ENCODE assay signal across 9 cellular contexts in genomic region chr7:87060288-87060537, GRCh38. TPM values are rescaled to one million over a fixed set of nuclear protein-coding genes. Genes with fewer than 3 reads are reported as not detected.
DNase-seq lines count a peak whose midpoint lies in the region; ATAC-seq and TF ChIP-seq lines count a peak whose summit lies in the region.
"Had no signal": no experiment of that assay in that cellular context is flagged by ENCODE, and none has a peak within 500 bp of the region (broad histone marks: within the 10 kb centered on the region; RNA-seq: fewer than 3 reads in every experiment).

No MANE protein-coding gene starts in this region.

- H3K27ac ChIP-seq in SJCRH30 (peak overlapping the region; percentile 76), gastroesophageal sphincter (peak overlapping the region; percentile 54 to 85 (median 76))

- H3K36me3 Mint-ChIP-seq in T-helper 1 cell treated with Interleukin-12 subunit alpha and Interleukin-12 subunit beta and Interleukin-4 antibody, amounts not matched to agents 30 μg/mL and 1 μg/mL, for 36 hours (ENCODE audit: low read depth) = no peaks in the 10 kb centered on the region
- no peaks in the 10 kb centered on the region for H3K36me3 Mint-ChIP-seq in stimulated activated memory B cell treated with anti-CD40 and anti-IgM and Interleukin-4, amounts not matched to agents 10 μg/mL and 1 μg/mL and 100 μg/mL, for 72 hours

- no peak overlapping the region for H3K27ac Mint-ChIP-seq in T-helper 1 cell treated with Interleukin-12 subunit alpha and Interleukin-12 subunit beta and Interleukin-4 antibody, amounts not matched to agents 30 μg/mL and 1 μg/mL, for 36 hours
- peak overlapping the region; percentile 85 for H3K27ac Mint-ChIP-seq in stimulated activated memory B cell treated with anti-CD40 and anti-IgM and Interleukin-4, amounts not matched to agents 10 μg/mL and 1 μg/mL and 100 μg/mL, for 72 hours

- no peaks in the 10 kb centered on the region for H3K27me3 ChIP-seq in SJCRH30
- no peaks in the 10 kb centered on the region for H3K27me3 ChIP-seq in gastroesophageal sphincter

- 68% methylated on average over 2 of the region's 2 CpGs for WGBS in gastroesophageal sphincter (ENCODE audit: low coverage in 1 of 2), 2 donors

- no peak for TF ChIP-seq EP300 in gastroesophageal sphincter (IDR thresholded peaks at IDR 0.05)

- H3K36me3 ChIP-seq in SJCRH30 = 0 out of 2 replicates have a peak, but pooled peaks cover 2% of the 10 kb centered on the region
- H3K36me3 ChIP-seq in gastroesophageal sphincter = no peaks in the 10 kb centered on the region

- H3K4me3 ChIP-seq in SJCRH30 = peak overlapping the region; percentile 72
- H3K4me3 ChIP-seq in gastroesophageal sphincter = peak overlapping the region; percentile 47 to 65

- TF ChIP-seq POLR2A in gastroesophageal sphincter (IDR thresholded peaks at IDR 0.05) = no peak

- no peaks in the 10 kb centered on the region for H3K9me3 Mint-ChIP-seq in T-helper 1 cell treated with Interleukin-12 subunit alpha and Interleukin-12 subunit beta and Interleukin-4 antibody, amounts not matched to agents 30 μg/mL and 1 μg/mL, for 36 hours
- no peaks in the 10 kb centered on the region for H3K9me3 Mint-ChIP-seq in stimulated activated memory B cell treated with anti-CD40 and anti-IgM and Interleukin-4, amounts not matched to agents 10 μg/mL and 1 μg/mL and 100 μg/mL, for 72 hours

- no peaks in the 10 kb centered on the region for H3K9me3 ChIP-seq in SJCRH30 (replicated peaks)
- H3K9me3 ChIP-seq in gastroesophageal sphincter = no peaks in the 10 kb centered on the region

- TF ChIP-seq CTCF in gastroesophageal sphincter (IDR thresholded peaks at IDR 0.05) = no peak

- peaks cover 10% of the 10 kb centered on the region; the same call in 1 of the 2 replicates for H3K4me1 ChIP-seq in SJCRH30
- H3K4me1 ChIP-seq in gastroesophageal sphincter = peaks cover 0 to 37% (median 0%) of the 10 kb centered on the region in 3 donors

- peak overlapping the region; percentile 67 for H3K4me3 Mint-ChIP-seq in T-helper 1 cell treated with Interleukin-12 subunit alpha and Interleukin-12 subunit beta and Interleukin-4 antibody, amounts not matched to agents 30 μg/mL and 1 μg/mL, for 36 hours
- peak overlapping the region; percentile 84 for H3K4me3 Mint-ChIP-seq in stimulated activated memory B cell treated with anti-CD40 and anti-IgM and Interleukin-4, amounts not matched to agents 10 μg/mL and 1 μg/mL and 100 μg/mL, for 72 hours

- no peak for ATAC-seq in gastroesophageal sphincter
- no peak for ATAC-seq in stimulated activated memory B cell treated with anti-CD40 and anti-IgM and Interleukin-4, amounts not matched to agents 10 μg/mL and 1 μg/mL and 100 μg/mL, for 72 hours
- no peak for ATAC-seq in GM21528 (IDR thresholded peaks at IDR 0.05; ENCODE audit: low FRiP score, unreplicated experiment)

- H3K27me3 Mint-ChIP-seq in T-helper 1 cell treated with Interleukin-12 subunit alpha and Interleukin-12 subunit beta and Interleukin-4 antibody, amounts not matched to agents 30 μg/mL and 1 μg/mL, for 36 hours (ENCODE audit: low read depth) = peaks cover 30% of the 10 kb centered on the region
- H3K27me3 Mint-ChIP-seq in stimulated activated memory B cell treated with anti-CD40 and anti-IgM and Interleukin-4, amounts not matched to agents 10 μg/mL and 1 μg/mL and 100 μg/mL, for 72 hours = no peaks in the 10 kb centered on the region

- peaks cover 11% of the 10 kb centered on the region for H3K4me1 Mint-ChIP-seq in T-helper 1 cell treated with Interleukin-12 subunit alpha and Interleukin-12 subunit beta and Interleukin-4 antibody, amounts not matched to agents 30 μg/mL and 1 μg/mL, for 36 hours (ENCODE audit: low read depth)
- H3K4me1 Mint-ChIP-seq in stimulated activated memory B cell treated with anti-CD40 and anti-IgM and Interleukin-4, amounts not matched to agents 10 μg/mL and 1 μg/mL and 100 μg/mL, for 72 hours = peaks cover 16% of the 10 kb centered on the region

- DNase-seq in T-helper 1 cell (no peak), SJCRH30 (no peak), germinal center (ENCODE audit: low spot score) (no peak), NCI-H187 treated with DMSO at 0.1 percent for 48 hours (lab: John Stamatoyannopoulos, UW) (no peak)
- DNase-seq: AML-193 had no signal

RNA-seq across cellular contexts. Expression of gene ELAPOR2, which starts 0.8 kb away (rescaled TPM):
- total RNA-seq in SJCRH30 (2014; rRNA removed; shearing (Covaris generic)) = 16.7 and 21.0 TPM in 2 replicates
- total RNA-seq in gastroesophageal sphincter = 10 to 100 TPM; 14.6 to 24.9 (median 19.7) TPM
